ENCODE assay signal across 16 cellular contexts in genomic region chr17:17346428-17347233, GRCh38. TPM values are rescaled to one million over a fixed set of nuclear protein-coding genes. Genes with fewer than 3 reads are reported as not detected.
DNase-seq lines count a peak whose midpoint lies in the region; ATAC-seq and TF ChIP-seq lines count a peak whose summit lies in the region.
"Had no signal": no experiment of that assay in that cellular context is flagged by ENCODE, and none has a peak within 500 bp of the region (broad histone marks: within the 10 kb centered on the region; RNA-seq: fewer than 3 reads in every experiment).

No MANE protein-coding gene starts in this region.

- H3K27ac ChIP-seq in heart right ventricle (no peak overlapping the region), endodermal cell (ENCODE audit: low read depth, low read length) (no peak overlapping the region), trophoblast cell (ENCODE audit: low read depth, low read length) (no peak overlapping the region)

- H3K36me3 ChIP-seq in heart right ventricle (no peaks in the 10 kb centered on the region), endodermal cell (ENCODE audit: control insufficient read depth, insufficient read depth, low read length) (no peaks in the 10 kb centered on the region), trophoblast cell (ENCODE audit: control insufficient read depth in 1 of 2, insufficient read depth in 2 of 2, low read length in 2 of 2) (no peaks in the 10 kb centered on the region)
- H3K36me3 ChIP-seq: BE2C, MG63 had no signal

- no peak overlapping the region for H2BK12ac ChIP-seq in trophoblast cell (ENCODE audit: low read length)

- no peak overlapping the region for H3K27ac Mint-ChIP-seq in endodermal cell
- H3K27ac Mint-ChIP-seq: CD8-positive, alpha-beta T cell had no signal

- ATAC-seq in heart right ventricle, result no peak
- ATAC-seq in GM18520 (IDR thresholded peaks at IDR 0.05; ENCODE audit: unreplicated experiment), result no peak
- no peak for ATAC-seq in HG02759 (IDR thresholded peaks at IDR 0.05; ENCODE audit: unreplicated experiment)
- ATAC-seq: CD8-positive, alpha-beta T cell; Panc1 had no signal

- H4K8ac ChIP-seq in trophoblast cell (ENCODE audit: low read depth, low read length), result no peak overlapping the region

- H3K4me1 Mint-ChIP-seq in endodermal cell, result no peaks in the 10 kb centered on the region

- H4K12ac ChIP-seq in trophoblast cell (ENCODE audit: low read depth, low read length), result no peak overlapping the region

- 87 to 93% methylated on average over 31 of the region's 31 CpGs for WGBS in heart right ventricle, 2 donors
- WGBS in endodermal cell (ENCODE audit: insufficient coverage in 1 of 2, insufficient read length in 1 of 2), 2 experiments, result 91 to 92% methylated on average over 27 to 31 of the region's 31 CpGs
- no CpG with 5 or more reads among the region's 31 CpGs for WGBS in trophoblast cell (ENCODE audit: extremely low coverage, insufficient coverage, insufficient read length)

- intact Hi-C loops in cardiac septum (cut with DNase I) (no loop called here), heart right ventricle (cut with DNase I) (no loop called here)

- no peak overlapping the region for H3K14ac ChIP-seq in trophoblast cell (ENCODE audit: low read length)

- H2BK5ac ChIP-seq in trophoblast cell (ENCODE audit: low read depth, low read length, poor library complexity), result no peak overlapping the region

- H3K4me1 ChIP-seq in heart right ventricle (peaks cover 0 to 6% (median 2%) of the 10 kb centered on the region in 9 donors), endodermal cell (ENCODE audit: control insufficient read depth, insufficient read depth, low read length) (no peaks in the 10 kb centered on the region), trophoblast cell (ENCODE audit: control insufficient read depth in 1 of 2, insufficient read depth in 2 of 2, low read length in 2 of 2) (peaks cover 20 to 21% of the 10 kb centered on the region in 2 experiments)
- H3K4me1 ChIP-seq: BE2C had no signal

- no peaks in the 10 kb centered on the region for H3K36me3 Mint-ChIP-seq in endodermal cell (ENCODE audit: low read depth)

- H3K18ac ChIP-seq in trophoblast cell (ENCODE audit: low read length), result no peak overlapping the region

- H3K4me3 ChIP-seq in heart right ventricle (no peak overlapping the region), endodermal cell (ENCODE audit: low read length) (no peak overlapping the region), trophoblast cell (ENCODE audit: low read depth, low read length) (peak overlapping the region; percentile 16)
- H3K4me3 ChIP-seq: MG63 had no signal

- H3K27me3 ChIP-seq in heart right ventricle (no peaks in the 10 kb centered on the region), endodermal cell (ENCODE audit: control insufficient read depth, insufficient read depth, low read length, poor library complexity, severe bottlenecking) (no peaks in the 10 kb centered on the region), trophoblast cell (ENCODE audit: insufficient read depth, low read length) (no peaks in the 10 kb centered on the region)
- H3K27me3 ChIP-seq: BE2C, MG63 had no signal

- peaks cover 5% of the 10 kb centered on the region for H3K79me1 ChIP-seq in trophoblast cell (ENCODE audit: low read length)

- no peaks in the 10 kb centered on the region for H3K9me3 Mint-ChIP-seq in endodermal cell
- H3K9me3 Mint-ChIP-seq: CD8-positive, alpha-beta T cell had no signal

- H3K23ac ChIP-seq in trophoblast cell (ENCODE audit: low read length), result no peak overlapping the region

- H2AFZ ChIP-seq in trophoblast cell (ENCODE audit: insufficient read depth, low read length, poor library complexity), result no peak overlapping the region

- H3K27me3 Mint-ChIP-seq in endodermal cell (ENCODE audit: insufficient read depth), result no peaks in the 10 kb centered on the region

- no peak overlapping the region for H2BK120ac ChIP-seq in trophoblast cell (ENCODE audit: insufficient read depth, low read length, poor library complexity)

- H3K4me3 Mint-ChIP-seq in endodermal cell, result no peak overlapping the region
- H3K4me3 Mint-ChIP-seq: CD8-positive, alpha-beta T cell had no signal

- H3K4ac ChIP-seq in trophoblast cell (ENCODE audit: low read depth, low read length), result no peak overlapping the region

- no peak overlapping the region for H4K91ac ChIP-seq in trophoblast cell (ENCODE audit: low read depth, low read length)

- H3K79me2 ChIP-seq in trophoblast cell (ENCODE audit: control insufficient read depth, insufficient read depth, low read length, poor library complexity), result no peaks in the 10 kb centered on the region

- no peak overlapping the region for H2AK5ac ChIP-seq in trophoblast cell (ENCODE audit: low read length)

- H3K9ac ChIP-seq in endodermal cell (ENCODE audit: extremely low read depth, low read length, poor library complexity, severe bottlenecking), result no peak overlapping the region
- no peak overlapping the region for H3K9ac ChIP-seq in trophoblast cell (ENCODE audit: low read length)

- H3K9me3 ChIP-seq in heart right ventricle, result no peaks in the 10 kb centered on the region
- H3K9me3 ChIP-seq in endodermal cell (ENCODE audit: control insufficient read depth, low read length), result no peaks in the 10 kb centered on the region
- no peaks in the 10 kb centered on the region for H3K9me3 ChIP-seq in trophoblast cell (ENCODE audit: insufficient read depth, low read depth, low read length)
- H3K9me3 ChIP-seq: BE2C, MG63 had no signal

- DNase-seq in cardiac septum (ENCODE audit: low spot score) (peak; percentile 75), heart right ventricle (no peak), endodermal cell (peak; percentile 47), trophoblast cell (no peak), mucosa of gallbladder (ENCODE audit: low spot score) (no peak)
- DNase-seq: BE2C, DMS79 treated with DMSO at 0.1 percent for 48 hours, MG63, NCI-H1105 treated with DMSO at 0.1 percent for 48 hours, NCI-H1930, NCI-H510A treated with DMSO at 0.1 percent for 48 hours, SHP77 had no signal

- TF ChIP-seq CTCF in heart right ventricle (IDR thresholded peaks at IDR 0.05), result no peak
- no peak for TF ChIP-seq CTCF in endodermal cell (conservative IDR thresholded peaks at IDR 0.05)

- no peak overlapping the region for H3K4me2 ChIP-seq in trophoblast cell (ENCODE audit: low read length)

RNA-seq across cellular contexts. Expression of gene NT5M, which starts 43.5 kb away (rescaled TPM):
- total RNA-seq in cardiac septum, result 7.5 TPM
- 10 to 100 TPM in 5 of 10 donors, 1 to 10 TPM in 5; 7.4 to 15.8 (median 9.8) TPM for total RNA-seq in heart right ventricle
- polyA plus RNA-seq in heart right ventricle, result 10 to 100 TPM in 1 of 2 donors, 1 to 10 TPM in 1; 4.9 to 14.8 TPM
- 10 to 100 TPM in 1 of 2 donors, 1 to 10 TPM in 1; 6.5 to 11.8 TPM for total RNA-seq in endodermal cell
- 6.3 TPM for polyA plus RNA-seq in endodermal cell (2013, experiment 1 of 2)
- 6.3 TPM for polyA plus RNA-seq in endodermal cell (2013, experiment 2 of 2)
- polyA plus RNA-seq in trophoblast cell (2013), result 0.96 and 1.1 TPM in 2 replicates
- total RNA-seq in mucosa of gallbladder, result 3.2 TPM

Comparison
In these comparisons a context has a peak if more than half of its experiments do, and no peak if none do; other contexts are left out.
1. DNase-seq: peak in cardiac septum (single experiment) and endodermal cell (single experiment); none in heart right ventricle (0 of 2), trophoblast cell (0 of 2) and mucosa of gallbladder (single experiment).